1 cellular context compared by ENCODE assay signal in the genomic region with DNA sequence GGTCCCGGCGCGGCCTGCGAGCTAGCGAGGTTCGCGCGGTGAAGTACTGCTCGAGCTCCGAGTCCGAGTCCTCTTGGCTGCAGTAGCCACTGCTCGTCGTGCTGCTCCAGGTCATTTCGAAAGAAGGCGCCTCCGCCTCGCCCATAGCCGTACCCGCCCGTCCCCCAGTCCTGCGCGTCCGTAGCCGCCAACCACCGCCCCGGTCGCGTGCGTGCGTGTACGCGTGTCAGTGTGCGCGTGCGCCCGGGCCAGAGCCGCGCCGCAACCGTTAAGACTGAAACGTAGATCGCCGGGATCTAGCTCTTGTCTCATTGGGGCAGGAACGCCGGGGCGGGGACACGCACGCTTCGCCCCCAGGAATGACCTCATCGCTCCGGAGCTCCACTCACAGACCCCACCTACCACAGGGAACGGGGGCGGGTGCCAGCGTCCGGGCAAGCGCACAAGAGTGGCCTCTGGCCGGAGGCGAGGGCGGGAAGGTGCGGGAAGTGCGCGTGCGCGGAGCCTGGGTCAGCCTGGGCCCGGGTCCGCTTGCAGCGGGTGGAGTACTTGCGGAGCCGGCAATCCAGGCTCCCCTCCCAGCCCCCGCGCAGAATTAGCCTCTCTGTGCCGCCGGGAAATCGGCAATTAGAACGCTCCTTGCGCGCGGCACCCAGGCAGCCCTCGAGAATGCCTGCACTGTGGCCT.
TF ChIP-seq lines count a peak whose summit lies in the region.

No MANE protein-coding gene starts in this region.

TF ChIP-seq in HepG2, 621 proteins besides CTCF, POLR2A, EP300 and RAD21 (continued from another document and continues in another):
- TF ChIP-seq, protein P1, sequence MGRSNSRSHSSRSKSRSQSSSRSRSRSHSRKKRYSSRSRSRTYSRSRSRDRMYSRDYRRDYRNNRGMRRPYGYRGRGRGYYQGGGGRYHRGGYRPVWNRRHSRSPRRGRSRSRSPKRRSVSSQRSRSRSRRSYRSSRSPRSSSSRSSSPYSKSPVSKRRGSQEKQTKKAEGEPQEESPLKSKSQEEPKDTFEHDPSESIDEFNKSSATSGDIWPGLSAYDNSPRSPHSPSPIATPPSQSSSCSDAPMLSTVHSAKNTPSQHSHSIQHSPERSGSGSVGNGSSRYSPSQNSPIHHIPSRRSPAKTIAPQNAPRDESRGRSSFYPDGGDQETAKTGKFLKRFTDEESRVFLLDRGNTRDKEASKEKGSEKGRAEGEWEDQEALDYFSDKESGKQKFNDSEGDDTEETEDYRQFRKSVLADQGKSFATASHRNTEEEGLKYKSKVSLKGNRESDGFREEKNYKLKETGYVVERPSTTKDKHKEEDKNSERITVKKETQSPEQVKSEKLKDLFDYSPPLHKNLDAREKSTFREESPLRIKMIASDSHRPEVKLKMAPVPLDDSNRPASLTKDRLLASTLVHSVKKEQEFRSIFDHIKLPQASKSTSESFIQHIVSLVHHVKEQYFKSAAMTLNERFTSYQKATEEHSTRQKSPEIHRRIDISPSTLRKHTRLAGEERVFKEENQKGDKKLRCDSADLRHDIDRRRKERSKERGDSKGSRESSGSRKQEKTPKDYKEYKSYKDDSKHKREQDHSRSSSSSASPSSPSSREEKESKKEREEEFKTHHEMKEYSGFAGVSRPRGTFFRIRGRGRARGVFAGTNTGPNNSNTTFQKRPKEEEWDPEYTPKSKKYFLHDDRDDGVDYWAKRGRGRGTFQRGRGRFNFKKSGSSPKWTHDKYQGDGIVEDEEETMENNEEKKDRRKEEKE (IDR thresholded peaks at IDR 0.05) = no peak
- TF ChIP-seq PTBP1 (IDR thresholded peaks at IDR 0.05; ENCODE audit: low read depth, low read length, poor library complexity, severe bottlenecking) (no peak), POLR2AphosphoS5 (IDR thresholded peaks at IDR 0.05; ENCODE audit: low read depth, low read length) (peak; percentile 73), HNRNPK (IDR thresholded peaks at IDR 0.05; ENCODE audit: low read depth, low read length, poor library complexity, severe bottlenecking) (peak; percentile 27), ZNF713 (CRISPR knock-in tag; IDR thresholded peaks at IDR 0.05) (peak; percentile 95; the same call in 1 of the 2 replicates), RCOR2 (CRISPR knock-in tag; IDR thresholded peaks at IDR 0.05) (0 out of 2 replicates have a peak, but pooled peaks have one; percentile 16), ZNF331 (CRISPR knock-in tag; IDR thresholded peaks at IDR 0.05) (peak; percentile 46), ZNF589 (CRISPR knock-in tag; conservative IDR thresholded peaks at IDR 0.05) (peak; percentile 65; the same call in 1 of the 2 replicates), DR1 (CRISPR knock-in tag; IDR thresholded peaks at IDR 0.05) (peak; percentile 67), FOXP1 (IDR thresholded peaks at IDR 0.05) (no peak), FOXP1 (CRISPR knock-in tag; IDR thresholded peaks at IDR 0.05) (peak; percentile 8; the same call in 1 of the 2 replicates), ZFP41 (CRISPR knock-in tag; IDR thresholded peaks at IDR 0.05; ENCODE audit: borderline replicate concordance) (0 out of 2 replicates have a peak, but pooled peaks have one; percentile 33), ATF7-NPFF (CRISPR knock-in tag; IDR thresholded peaks at IDR 0.05; ENCODE audit: low read depth) (peak; percentile 86), YEATS4 (CRISPR knock-in tag; IDR thresholded peaks at IDR 0.05; ENCODE audit: borderline replicate concordance) (peak; percentile 97), PAWR (CRISPR knock-in tag; IDR thresholded peaks at IDR 0.05; ENCODE audit: borderline replicate concordance) (no peak), DNMT1 (CRISPR knock-in tag; IDR thresholded peaks at IDR 0.05) (peak; percentile 3; the same call in 1 of the 2 replicates), ZNF431 (CRISPR knock-in tag; IDR thresholded peaks at IDR 0.05; ENCODE audit: borderline replicate concordance, low read depth) (peak; percentile 86; the same call in 1 of the 2 replicates), ZNF883 (CRISPR knock-in tag; IDR thresholded peaks at IDR 0.05; ENCODE audit: not compliant biosample characterization) (peak; percentile 59), ZNF138 (CRISPR knock-in tag; IDR thresholded peaks at IDR 0.05; ENCODE audit: low read depth) (peak; percentile 91; the same call in 1 of the 2 replicates), HNRNPH1 (optimal IDR thresholded peaks at IDR 0.05; ENCODE audit: low read depth, low read length) (no peak)
- TF ChIP-seq, protein P2, sequence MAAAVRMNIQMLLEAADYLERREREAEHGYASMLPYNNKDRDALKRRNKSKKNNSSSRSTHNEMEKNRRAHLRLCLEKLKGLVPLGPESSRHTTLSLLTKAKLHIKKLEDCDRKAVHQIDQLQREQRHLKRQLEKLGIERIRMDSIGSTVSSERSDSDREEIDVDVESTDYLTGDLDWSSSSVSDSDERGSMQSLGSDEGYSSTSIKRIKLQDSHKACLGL (CRISPR knock-in tag; IDR thresholded peaks at IDR 0.05) = peak; percentile 91
- TF ChIP-seq, protein P3, sequence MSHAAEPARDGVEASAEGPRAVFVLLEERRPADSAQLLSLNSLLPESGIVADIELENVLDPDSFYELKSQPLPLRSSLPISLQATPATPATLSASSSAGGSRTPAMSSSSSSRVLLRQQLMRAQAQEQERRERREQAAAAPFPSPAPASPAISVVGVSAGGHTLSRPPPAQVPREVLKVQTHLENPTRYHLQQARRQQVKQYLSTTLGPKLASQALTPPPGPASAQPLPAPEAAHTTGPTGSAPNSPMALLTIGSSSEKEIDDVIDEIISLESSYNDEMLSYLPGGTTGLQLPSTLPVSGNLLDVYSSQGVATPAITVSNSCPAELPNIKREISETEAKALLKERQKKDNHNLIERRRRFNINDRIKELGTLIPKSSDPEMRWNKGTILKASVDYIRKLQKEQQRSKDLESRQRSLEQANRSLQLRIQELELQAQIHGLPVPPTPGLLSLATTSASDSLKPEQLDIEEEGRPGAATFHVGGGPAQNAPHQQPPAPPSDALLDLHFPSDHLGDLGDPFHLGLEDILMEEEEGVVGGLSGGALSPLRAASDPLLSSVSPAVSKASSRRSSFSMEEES (CRISPR knock-in tag; IDR thresholded peaks at IDR 0.05) = no peak; the same call in none of the 2 replicates
- TF ChIP-seq, protein P4, sequence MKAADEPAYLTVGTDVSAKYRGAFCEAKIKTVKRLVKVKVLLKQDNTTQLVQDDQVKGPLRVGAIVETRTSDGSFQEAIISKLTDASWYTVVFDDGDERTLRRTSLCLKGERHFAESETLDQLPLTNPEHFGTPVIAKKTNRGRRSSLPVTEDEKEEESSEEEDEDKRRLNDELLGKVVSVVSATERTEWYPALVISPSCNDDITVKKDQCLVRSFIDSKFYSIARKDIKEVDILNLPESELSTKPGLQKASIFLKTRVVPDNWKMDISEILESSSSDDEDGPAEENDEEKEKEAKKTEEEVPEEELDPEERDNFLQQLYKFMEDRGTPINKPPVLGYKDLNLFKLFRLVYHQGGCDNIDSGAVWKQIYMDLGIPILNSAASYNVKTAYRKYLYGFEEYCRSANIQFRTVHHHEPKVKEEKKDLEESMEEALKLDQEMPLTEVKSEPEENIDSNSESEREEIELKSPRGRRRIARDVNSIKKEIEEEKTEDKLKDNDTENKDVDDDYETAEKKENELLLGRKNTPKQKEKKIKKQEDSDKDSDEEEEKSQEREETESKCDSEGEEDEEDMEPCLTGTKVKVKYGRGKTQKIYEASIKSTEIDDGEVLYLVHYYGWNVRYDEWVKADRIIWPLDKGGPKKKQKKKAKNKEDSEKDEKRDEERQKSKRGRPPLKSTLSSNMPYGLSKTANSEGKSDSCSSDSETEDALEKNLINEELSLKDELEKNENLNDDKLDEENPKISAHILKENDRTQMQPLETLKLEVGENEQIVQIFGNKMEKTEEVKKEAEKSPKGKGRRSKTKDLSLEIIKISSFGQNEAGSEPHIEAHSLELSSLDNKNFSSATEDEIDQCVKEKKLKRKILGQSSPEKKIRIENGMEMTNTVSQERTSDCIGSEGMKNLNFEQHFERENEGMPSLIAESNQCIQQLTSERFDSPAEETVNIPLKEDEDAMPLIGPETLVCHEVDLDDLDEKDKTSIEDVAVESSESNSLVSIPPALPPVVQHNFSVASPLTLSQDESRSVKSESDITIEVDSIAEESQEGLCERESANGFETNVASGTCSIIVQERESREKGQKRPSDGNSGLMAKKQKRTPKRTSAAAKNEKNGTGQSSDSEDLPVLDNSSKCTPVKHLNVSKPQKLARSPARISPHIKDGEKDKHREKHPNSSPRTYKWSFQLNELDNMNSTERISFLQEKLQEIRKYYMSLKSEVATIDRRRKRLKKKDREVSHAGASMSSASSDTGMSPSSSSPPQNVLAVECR (CRISPR knock-in tag; IDR thresholded peaks at IDR 0.05; ENCODE audit: borderline replicate concordance) = peak; percentile 99
- TF ChIP-seq, protein P5, sequence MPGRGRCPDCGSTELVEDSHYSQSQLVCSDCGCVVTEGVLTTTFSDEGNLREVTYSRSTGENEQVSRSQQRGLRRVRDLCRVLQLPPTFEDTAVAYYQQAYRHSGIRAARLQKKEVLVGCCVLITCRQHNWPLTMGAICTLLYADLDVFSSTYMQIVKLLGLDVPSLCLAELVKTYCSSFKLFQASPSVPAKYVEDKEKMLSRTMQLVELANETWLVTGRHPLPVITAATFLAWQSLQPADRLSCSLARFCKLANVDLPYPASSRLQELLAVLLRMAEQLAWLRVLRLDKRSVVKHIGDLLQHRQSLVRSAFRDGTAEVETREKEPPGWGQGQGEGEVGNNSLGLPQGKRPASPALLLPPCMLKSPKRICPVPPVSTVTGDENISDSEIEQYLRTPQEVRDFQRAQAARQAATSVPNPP (CRISPR knock-in tag; IDR thresholded peaks at IDR 0.05) = 0 out of 2 replicates have a peak, but pooled peaks have one; percentile 71
- TF ChIP-seq, protein P6, sequence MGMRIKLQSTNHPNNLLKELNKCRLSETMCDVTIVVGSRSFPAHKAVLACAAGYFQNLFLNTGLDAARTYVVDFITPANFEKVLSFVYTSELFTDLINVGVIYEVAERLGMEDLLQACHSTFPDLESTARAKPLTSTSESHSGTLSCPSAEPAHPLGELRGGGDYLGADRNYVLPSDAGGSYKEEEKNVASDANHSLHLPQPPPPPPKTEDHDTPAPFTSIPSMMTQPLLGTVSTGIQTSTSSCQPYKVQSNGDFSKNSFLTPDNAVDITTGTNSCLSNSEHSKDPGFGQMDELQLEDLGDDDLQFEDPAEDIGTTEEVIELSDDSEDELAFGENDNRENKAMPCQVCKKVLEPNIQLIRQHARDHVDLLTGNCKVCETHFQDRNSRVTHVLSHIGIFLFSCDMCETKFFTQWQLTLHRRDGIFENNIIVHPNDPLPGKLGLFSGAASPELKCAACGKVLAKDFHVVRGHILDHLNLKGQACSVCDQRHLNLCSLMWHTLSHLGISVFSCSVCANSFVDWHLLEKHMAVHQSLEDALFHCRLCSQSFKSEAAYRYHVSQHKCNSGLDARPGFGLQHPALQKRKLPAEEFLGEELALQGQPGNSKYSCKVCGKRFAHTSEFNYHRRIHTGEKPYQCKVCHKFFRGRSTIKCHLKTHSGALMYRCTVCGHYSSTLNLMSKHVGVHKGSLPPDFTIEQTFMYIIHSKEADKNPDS (CRISPR knock-in tag; IDR thresholded peaks at IDR 0.05) = peak; percentile 80; the same call in 1 of the 2 replicates
- TF ChIP-seq, protein P7, sequence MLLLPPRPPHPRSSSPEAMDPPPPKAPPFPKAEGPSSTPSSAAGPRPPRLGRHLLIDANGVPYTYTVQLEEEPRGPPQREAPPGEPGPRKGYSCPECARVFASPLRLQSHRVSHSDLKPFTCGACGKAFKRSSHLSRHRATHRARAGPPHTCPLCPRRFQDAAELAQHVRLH (CRISPR knock-in tag; IDR thresholded peaks at IDR 0.05; ENCODE audit: borderline replicate concordance, low read depth) = peak; percentile 69
- TF ChIP-seq, protein P8, sequence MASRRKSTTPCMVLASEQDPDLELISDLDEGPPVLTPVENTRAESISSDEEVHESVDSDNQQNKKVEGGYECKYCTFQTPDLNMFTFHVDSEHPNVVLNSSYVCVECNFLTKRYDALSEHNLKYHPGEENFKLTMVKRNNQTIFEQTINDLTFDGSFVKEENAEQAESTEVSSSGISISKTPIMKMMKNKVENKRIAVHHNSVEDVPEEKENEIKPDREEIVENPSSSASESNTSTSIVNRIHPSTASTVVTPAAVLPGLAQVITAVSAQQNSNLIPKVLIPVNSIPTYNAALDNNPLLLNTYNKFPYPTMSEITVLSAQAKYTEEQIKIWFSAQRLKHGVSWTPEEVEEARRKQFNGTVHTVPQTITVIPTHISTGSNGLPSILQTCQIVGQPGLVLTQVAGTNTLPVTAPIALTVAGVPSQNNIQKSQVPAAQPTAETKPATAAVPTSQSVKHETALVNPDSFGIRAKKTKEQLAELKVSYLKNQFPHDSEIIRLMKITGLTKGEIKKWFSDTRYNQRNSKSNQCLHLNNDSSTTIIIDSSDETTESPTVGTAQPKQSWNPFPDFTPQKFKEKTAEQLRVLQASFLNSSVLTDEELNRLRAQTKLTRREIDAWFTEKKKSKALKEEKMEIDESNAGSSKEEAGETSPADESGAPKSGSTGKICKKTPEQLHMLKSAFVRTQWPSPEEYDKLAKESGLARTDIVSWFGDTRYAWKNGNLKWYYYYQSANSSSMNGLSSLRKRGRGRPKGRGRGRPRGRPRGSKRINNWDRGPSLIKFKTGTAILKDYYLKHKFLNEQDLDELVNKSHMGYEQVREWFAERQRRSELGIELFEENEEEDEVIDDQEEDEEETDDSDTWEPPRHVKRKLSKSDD (CRISPR knock-in tag; IDR thresholded peaks at IDR 0.05; ENCODE audit: low read depth) = 0 out of 2 replicates have a peak, but pooled peaks have one; percentile 9
- TF ChIP-seq, protein P9, sequence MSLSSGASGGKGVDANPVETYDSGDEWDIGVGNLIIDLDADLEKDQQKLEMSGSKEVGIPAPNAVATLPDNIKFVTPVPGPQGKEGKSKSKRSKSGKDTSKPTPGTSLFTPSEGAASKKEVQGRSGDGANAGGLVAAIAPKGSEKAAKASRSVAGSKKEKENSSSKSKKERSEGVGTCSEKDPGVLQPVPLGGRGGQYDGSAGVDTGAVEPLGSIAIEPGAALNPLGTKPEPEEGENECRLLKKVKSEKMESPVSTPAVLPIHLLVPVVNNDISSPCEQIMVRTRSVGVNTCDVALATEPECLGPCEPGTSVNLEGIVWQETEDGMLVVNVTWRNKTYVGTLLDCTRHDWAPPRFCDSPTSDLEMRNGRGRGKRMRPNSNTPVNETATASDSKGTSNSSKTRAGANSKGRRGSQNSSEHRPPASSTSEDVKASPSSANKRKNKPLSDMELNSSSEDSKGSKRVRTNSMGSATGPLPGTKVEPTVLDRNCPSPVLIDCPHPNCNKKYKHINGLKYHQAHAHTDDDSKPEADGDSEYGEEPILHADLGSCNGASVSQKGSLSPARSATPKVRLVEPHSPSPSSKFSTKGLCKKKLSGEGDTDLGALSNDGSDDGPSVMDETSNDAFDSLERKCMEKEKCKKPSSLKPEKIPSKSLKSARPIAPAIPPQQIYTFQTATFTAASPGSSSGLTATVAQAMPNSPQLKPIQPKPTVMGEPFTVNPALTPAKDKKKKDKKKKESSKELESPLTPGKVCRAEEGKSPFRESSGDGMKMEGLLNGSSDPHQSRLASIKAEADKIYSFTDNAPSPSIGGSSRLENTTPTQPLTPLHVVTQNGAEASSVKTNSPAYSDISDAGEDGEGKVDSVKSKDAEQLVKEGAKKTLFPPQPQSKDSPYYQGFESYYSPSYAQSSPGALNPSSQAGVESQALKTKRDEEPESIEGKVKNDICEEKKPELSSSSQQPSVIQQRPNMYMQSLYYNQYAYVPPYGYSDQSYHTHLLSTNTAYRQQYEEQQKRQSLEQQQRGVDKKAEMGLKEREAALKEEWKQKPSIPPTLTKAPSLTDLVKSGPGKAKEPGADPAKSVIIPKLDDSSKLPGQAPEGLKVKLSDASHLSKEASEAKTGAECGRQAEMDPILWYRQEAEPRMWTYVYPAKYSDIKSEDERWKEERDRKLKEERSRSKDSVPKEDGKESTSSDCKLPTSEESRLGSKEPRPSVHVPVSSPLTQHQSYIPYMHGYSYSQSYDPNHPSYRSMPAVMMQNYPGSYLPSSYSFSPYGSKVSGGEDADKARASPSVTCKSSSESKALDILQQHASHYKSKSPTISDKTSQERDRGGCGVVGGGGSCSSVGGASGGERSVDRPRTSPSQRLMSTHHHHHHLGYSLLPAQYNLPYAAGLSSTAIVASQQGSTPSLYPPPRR (CRISPR knock-in tag; IDR thresholded peaks at IDR 0.05; ENCODE audit: borderline replicate concordance) = peak; percentile 12; the same call in 1 of the 2 replicates
